ENCODE assay signal across 8 cellular contexts in genomic region chrX:46575586-46575985, GRCh38. TPM values are rescaled to one million over a fixed set of nuclear protein-coding genes. Genes with fewer than 3 reads are reported as not detected.
DNase-seq lines count a peak whose midpoint lies in the region; ATAC-seq, FAIRE-seq and TF ChIP-seq lines count a peak whose summit lies in the region.

No MANE protein-coding gene starts in this region.

- no peak overlapping the region for H3K9ac ChIP-seq in HCT116 (ENCODE audit: low read length)

- H3K36me3 ChIP-seq in HCT116 (ENCODE audit: control insufficient read depth in 1 of 2, insufficient read depth in 2 of 2, low read length in 2 of 2) (no peaks in the 10 kb centered on the region), breast epithelium (no peaks in the 10 kb centered on the region)

- ATAC-seq in A549 (no peak), HCT116 (no peak), HG02759 (IDR thresholded peaks at IDR 0.05; ENCODE audit: unreplicated experiment) (no peak), GM21360 (IDR thresholded peaks at IDR 0.05; ENCODE audit: unreplicated experiment) (no peak)

- DNase-seq in A549 (ENCODE audit: low read depth in 1 of 2, low spot score in 1 of 2) (no peak), HCT116 (ENCODE audit: low read depth, low spot score) (no peak), breast epithelium (ENCODE audit: low spot score in 2 of 2) (no peak), mesothelial cell of epicardium (ENCODE audit: low spot score in 2 of 2, unreplicated experiment in 2 of 2) (no peak), HEK293T (ENCODE audit: extremely low spot score) (no peak)
- DNase-seq in stimulated activated CD4-positive, alpha-beta T cell treated with anti-CD3 and anti-CD28 coated beads, Interleukin-2, amount 100 ng/mL, for 48 hours, result no peak

- TF ChIP-seq CTCF in A549 (IDR thresholded peaks at IDR 0.05) (no peak), HCT116 (IDR thresholded peaks at IDR 0.05 in 2 of 3, conservative IDR thresholded peaks at IDR 0.05 in 1 of 3; ENCODE audit: borderline replicate concordance in 1 of 3, insufficient read depth in 1 of 3, low read depth in 2 of 3, low read length in 2 of 3) (no peak), breast epithelium (IDR thresholded peaks at IDR 0.05) (no peak), mesothelial cell of epicardium (IDR thresholded peaks at IDR 0.05; ENCODE audit: unreplicated experiment) (no peak)

- peaks cover 7% of the 10 kb centered on the region for H3K9me3 Mint-ChIP-seq in mesothelial cell of epicardium

- no TSS peak for BruUV-seq in HCT116 (replicated peaks; lab: Mats Ljungman, UMichigan)

- peak overlapping the region; percentile 23 for H3K4me3 Mint-ChIP-seq in mesothelial cell of epicardium

- peak overlapping the region; percentile 76 for H3K4me3 ChIP-seq in A549
- H3K4me3 ChIP-seq in HCT116 (replicated peaks in 1 of 2; ENCODE audit: low read depth in 1 of 2, low read length in 2 of 2), result no peak overlapping the region
- peak overlapping the region; percentile 61 to 74 (median 71) for H3K4me3 ChIP-seq in breast epithelium

- POLR2A ChIA-PET in A549 (lab: Yijun Ruan, JAX), result no interaction called here
- POLR2A ChIA-PET in HCT116 (lab: Charles Lee), result no interaction called here
- POLR2A ChIA-PET in HEK293T (lab: Yijun Ruan, JAX), result no interaction called here

- no peak overlapping the region for H2AFZ ChIP-seq in HCT116 (ENCODE audit: low read depth, low read length, poor library complexity, severe bottlenecking)

- H4K20me1 ChIP-seq in HCT116 (ENCODE audit: insufficient read depth), result no peaks in the 10 kb centered on the region

- no peaks in the 10 kb centered on the region for H3K9me2 ChIP-seq in HCT116 (ENCODE audit: insufficient read depth)

- peaks cover 46% of the 10 kb centered on the region for H3K27me3 Mint-ChIP-seq in mesothelial cell of epicardium (ENCODE audit: low read depth)

- intact Hi-C loops in HCT116 (cut with micrococcal nuclease), result loop anchor here (2.0 kb wide), 1 partner anchor 63 kb away; no protein-coding TSS in a partner anchor
- intact Hi-C loops in breast epithelium (cut with DNase I; ENCODE audit: low total_unique reads), result no loop called here

- TF ChIP-seq EP300 in A549 (IDR thresholded peaks at IDR 0.05), result no peak

- peak overlapping the region; percentile 83 for H3K4me2 ChIP-seq in A549
- peak overlapping the region; percentile 19; the same call in 1 of the 2 replicates for H3K4me2 ChIP-seq in HCT116 (ENCODE audit: low read length)

- TF ChIP-seq POLR2A in A549 (IDR thresholded peaks at IDR 0.05; ENCODE audit: low read length) (no peak), HCT116 (IDR thresholded peaks at IDR 0.05; ENCODE audit: borderline replicate concordance, extremely low read depth, insufficient read depth, insufficient read length) (no peak), breast epithelium (IDR thresholded peaks at IDR 0.05) (no peak)

- CTCF ChIA-PET in A549 (lab: Yijun Ruan, JAX), result interaction anchor here (0.9 kb wide), 1 partner anchor 31 kb away, joined by 3 read pairs; no protein-coding TSS in a partner anchor
- CTCF ChIA-PET in HCT116 (lab: Charles Lee), result no interaction called here
- CTCF ChIA-PET in HEK293T (lab: Yijun Ruan, JAX), result no interaction called here

- TF ChIP-seq RAD21 in A549 (conservative IDR thresholded peaks at IDR 0.05 in 1 of 2, IDR thresholded peaks at IDR 0.05 in 1 of 2), result no peak
- no peak for TF ChIP-seq RAD21 in HCT116 (IDR thresholded peaks at IDR 0.05; ENCODE audit: low read depth)

- 88% methylated on average over 6 of the region's 6 CpGs for WGBS in A549 (ENCODE audit: missing lambda C conversion rate)

- H3K9me3 ChIP-seq in A549 (no peaks in the 10 kb centered on the region), HCT116 (ENCODE audit: control insufficient read depth in 1 of 2, insufficient read depth in 1 of 2, low read depth in 1 of 2, low read length in 2 of 2) (no peaks in the 10 kb centered on the region), breast epithelium (peaks cover 0 to 9% of the 10 kb centered on the region in 2 donors)

- H3K27me3 ChIP-seq in HCT116 (ENCODE audit: insufficient read depth, low read length) (no peaks in the 10 kb centered on the region), breast epithelium (peaks cover 0 to 18% of the 10 kb centered on the region in 2 donors)

- H3K36me3 Mint-ChIP-seq in mesothelial cell of epicardium, result no peaks in the 10 kb centered on the region

- peak overlapping the region; percentile 7 to 98; a peak in 4 of 6 replicates for H3K27ac ChIP-seq in A549
- no peak overlapping the region for H3K27ac ChIP-seq in HCT116 (ENCODE audit: low read depth, low read length)
- H3K27ac ChIP-seq in breast epithelium, result peak overlapping the region in 1 of 2 donors; percentile 61

- RAD21 ChIA-PET in HCT116 (lab: Charles Lee; ENCODE audit: low non-redundant PET in 1 of 2, low total read pairs in 2 of 2, uncharacterized antibody in 2 of 2, unreplicated experiment in 2 of 2), result no interaction called here

- no peak overlapping the region for H3K27ac Mint-ChIP-seq in mesothelial cell of epicardium

- H3K4me1 Mint-ChIP-seq in mesothelial cell of epicardium, result peaks cover 6% of the 10 kb centered on the region

- H3K4me1 ChIP-seq in A549 (peaks cover 35% of the 10 kb centered on the region), HCT116 (ENCODE audit: control insufficient read depth in 1 of 2, insufficient read depth in 2 of 2, low read length in 2 of 2) (peaks cover 8 to 40% of the 10 kb centered on the region in 2 experiments), breast epithelium (no peaks in the 10 kb centered on the region)

- H3K79me2 ChIP-seq in HCT116 (ENCODE audit: insufficient read depth, low read length), result peaks cover 12% of the 10 kb centered on the region

- no peak for FAIRE-seq in A549 (lab: Jason Lieb, UNC)

TF ChIP-seq in A549, 52 proteins besides CTCF, POLR2A, EP300 and RAD21 (continues in another document):
- TF ChIP-seq JUNB (IDR thresholded peaks at IDR 0.05) (no peak), SREBF2 (IDR thresholded peaks at IDR 0.05) (no peak), TFCP2L1 (CRISPR knock-in tag; IDR thresholded peaks at IDR 0.05) (no peak), GATA3 (IDR thresholded peaks at IDR 0.05; ENCODE audit: borderline replicate concordance) (no peak)
- TF ChIP-seq, protein P1, sequence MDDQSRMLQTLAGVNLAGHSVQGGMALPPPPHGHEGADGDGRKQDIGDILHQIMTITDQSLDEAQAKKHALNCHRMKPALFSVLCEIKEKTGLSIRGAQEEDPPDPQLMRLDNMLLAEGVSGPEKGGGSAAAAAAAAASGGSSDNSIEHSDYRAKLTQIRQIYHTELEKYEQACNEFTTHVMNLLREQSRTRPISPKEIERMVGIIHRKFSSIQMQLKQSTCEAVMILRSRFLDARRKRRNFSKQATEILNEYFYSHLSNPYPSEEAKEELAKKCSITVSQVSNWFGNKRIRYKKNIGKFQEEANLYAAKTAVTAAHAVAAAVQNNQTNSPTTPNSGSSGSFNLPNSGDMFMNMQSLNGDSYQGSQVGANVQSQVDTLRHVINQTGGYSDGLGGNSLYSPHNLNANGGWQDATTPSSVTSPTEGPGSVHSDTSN (IDR thresholded peaks at IDR 0.05), result no peak

TF ChIP-seq in HCT116, 20 proteins besides CTCF, POLR2A, EP300 and RAD21:
- no peak for TF ChIP-seq SIN3A (IDR thresholded peaks at IDR 0.05; ENCODE audit: low read depth)
TF ChIP-seq in HCT116: peak in this region for 0.

TF ChIP-seq in HEK293T, 16 proteins besides CTCF, POLR2A, EP300 and RAD21:
- TF ChIP-seq FOXK2 (IDR thresholded peaks at IDR 0.05), result no peak
- TF ChIP-seq LEF1 (IDR thresholded peaks at IDR 0.05; ENCODE audit: borderline replicate concordance), result no peak
- TF ChIP-seq HDGF (IDR thresholded peaks at IDR 0.05; ENCODE audit: borderline replicate concordance), result no peak
- no peak for TF ChIP-seq FOXA1 (IDR thresholded peaks at IDR 0.05)
- no peak for TF ChIP-seq ARNT (IDR thresholded peaks at IDR 0.05)
- no peak for TF ChIP-seq SP1 (IDR thresholded peaks at IDR 0.05)
TF ChIP-seq in HEK293T: peak in this region for 0.

RNA-seq across cellular contexts. Expression of gene CHST7, which starts 2.0 kb away (rescaled TPM):
- polyA plus RNA-seq in A549 (2011; rRNA removed) (6.3 and 6.5 TPM in 2 replicates), A549 (2017; fragmentation: RNase III; extraction: RNeasy Plus Mini Kit Qiagen cat#74134 plus additional on column Dnase treatment) (15.3 to 20.8 TPM (median 18.8 TPM) in 3 replicates)
- polyA plus RNA-seq in A549 (2012; cell fraction: cytosol; rRNA removed), result 9.9 and 17.3 TPM in 2 replicates
- 14.0 and 24.6 TPM in 2 replicates for polyA plus RNA-seq in A549 (2012; cell fraction: nucleus; rRNA removed)
- 2.7 and 3.9 TPM in 2 replicates for polyA minus RNA-seq in A549 (2011; rRNA and poly(A)+ RNA removed)
- total RNA-seq in HCT116 (2021; ENCODE audit: unreplicated experiment) (7.7 TPM), breast epithelium (10 to 100 TPM in 2 of 3 donors, 1 to 10 TPM in 1; 7.5 to 81.6 (median 10.8) TPM), mesothelial cell of epicardium (0.40 to 0.54 TPM (median 0.53 TPM) in 3 replicates)
- 4.3 and 4.5 TPM in 2 replicates for polyA plus RNA-seq in HCT116 (2012)

RNA-seq across cellular contexts. Expression of gene ZNF674, which starts 30.4 kb away (rescaled TPM):
- polyA plus RNA-seq in A549 (2011; rRNA removed) (6.3 and 6.9 TPM in 2 replicates), A549 (2017; fragmentation: RNase III; extraction: RNeasy Plus Mini Kit Qiagen cat#74134 plus additional on column Dnase treatment) (2.2 to 3.1 TPM (median 2.6 TPM) in 3 replicates)
- polyA plus RNA-seq in A549 (2012; cell fraction: cytosol; rRNA removed), result 1.7 and 2.1 TPM in 2 replicates
- 2.0 and 2.9 TPM in 2 replicates for polyA plus RNA-seq in A549 (2012; cell fraction: nucleus; rRNA removed)
- polyA minus RNA-seq in A549 (2011; rRNA and poly(A)+ RNA removed), result 19.5 and 28.6 TPM in 2 replicates
- total RNA-seq in HCT116 (2021; ENCODE audit: unreplicated experiment) (5.2 TPM), breast epithelium (1 to 10 TPM; 2.6 to 7.3 (median 3.8) TPM), mesothelial cell of epicardium (4.5 to 6.4 TPM (median 5.7 TPM) in 3 replicates)
- 4.0 TPM in 2 replicates for polyA plus RNA-seq in HCT116 (2012)

Comparison
In these comparisons a context has a peak if more than half of its experiments do, and no peak if none do; other contexts are left out.
1. H3K4me3 ChIP-seq: peak in A549 (single experiment) and breast epithelium (3 of 3); none in HCT116 (0 of 2).